8 cellular contexts compared by ENCODE assay signal in genomic region chr17:32275060-32276042, GRCh38. TPM values are rescaled to one million over a fixed set of nuclear protein-coding genes. Genes with fewer than 3 reads are reported as not detected.
DNase-seq lines count a peak whose midpoint lies in the region; ATAC-seq and TF ChIP-seq lines count a peak whose summit lies in the region.

No MANE protein-coding gene starts in this region.

- H3K4me3 ChIP-seq in AG04450 (ENCODE audit: low read depth, low read length) (no peak overlapping the region), HEK293 (ENCODE audit: low read depth, low read length) (no peak overlapping the region)

- H3K27me3 ChIP-seq in AG04450 (ENCODE audit: control insufficient read depth, insufficient read depth, low read length), result peaks cover 18% of the 10 kb centered on the region

- H3K27ac ChIP-seq in AG04450 (ENCODE audit: low read depth, low read length), result peak overlapping the region; percentile 11
- no peak overlapping the region for H3K27ac ChIP-seq in HEK293 (ENCODE audit: extremely low read depth, low read depth, low read length)

- TF ChIP-seq CTCF in AG04450 (IDR thresholded peaks at IDR 0.05; ENCODE audit: low read depth, low read length) (no peak), HEK293 (tag by site-specific recombination; IDR thresholded peaks at IDR 0.05) (no peak)

- ATAC-seq in GM21381 (IDR thresholded peaks at IDR 0.05; ENCODE audit: unreplicated experiment) (no peak), GM19035 (IDR thresholded peaks at IDR 0.05; ENCODE audit: unreplicated experiment) (no peak), GM19467 (IDR thresholded peaks at IDR 0.05; ENCODE audit: unreplicated experiment) (no peak)

- POLR2A ChIA-PET in AG04450 (lab: Yijun Ruan, JAX), result interaction anchor here (0.6 kb wide), 1 partner anchor 85 kb away, joined by 4 read pairs; no protein-coding TSS in a partner anchor
- POLR2A ChIA-PET in HEK293 (lab: Yijun Ruan, JAX), result no interaction called here

- H3K9me3 ChIP-seq in AG04450 (ENCODE audit: control insufficient read depth, insufficient read depth, low read length) (no peaks in the 10 kb centered on the region; the same call in 1 of the 2 replicates), HEK293 (ENCODE audit: control insufficient read depth, insufficient read depth, low read depth, low read length) (no peaks in the 10 kb centered on the region)

- CTCF ChIA-PET in AG04450 (lab: Charles Lee) (no interaction called here), HEK293 (lab: Yijun Ruan, JAX) (interaction anchor here (0.5 to 1.4 kb wide), 2 partner anchors 22 to 42 kb away, joined by 3 read pairs; no protein-coding TSS in a partner anchor)

- no peaks in the 10 kb centered on the region for H3K36me3 ChIP-seq in HEK293 (ENCODE audit: control insufficient read depth in 2 of 2, insufficient read depth in 1 of 2, low read length in 2 of 2)

- peaks cover 7% of the 10 kb centered on the region; the same call in 1 of the 2 replicates for H3K4me1 ChIP-seq in HEK293 (ENCODE audit: control insufficient read depth, insufficient read depth, low read length)

- DNase-seq in AG04450 (ENCODE audit: low read depth, low spot score) (no peak), T1000 (lab: John Stamatoyannopoulos, UW) (peak; percentile 93), hepatic stellate cell (ENCODE audit: low spot score) (peak; percentile 97), NCI-H1417 (lab: John Stamatoyannopoulos, UW) (no peak)

TF ChIP-seq in HEK293, 187 proteins besides CTCF, POLR2A, EP300 and RAD21 (continues in another document):
- TF ChIP-seq KLF17 (tag by site-specific recombination; IDR thresholded peaks at IDR 0.05) (peak; percentile 94), ZNF629 (tag by site-specific recombination; IDR thresholded peaks at IDR 0.05) (peak; percentile 87), ZNF423 (tag by site-specific recombination; IDR thresholded peaks at IDR 0.05) (peak; percentile 79), ZBTB7A (tag by site-specific recombination; IDR thresholded peaks at IDR 0.05; ENCODE audit: low read depth) (no peak), ZBTB17 (tag by site-specific recombination; IDR thresholded peaks at IDR 0.05) (peak; percentile 88), ZSCAN30 (tag by site-specific recombination; IDR thresholded peaks at IDR 0.05) (no peak), ZNF704 (tag by site-specific recombination; IDR thresholded peaks at IDR 0.05) (no peak), ZFP3 (tag by site-specific recombination; IDR thresholded peaks at IDR 0.05; ENCODE audit: low read depth) (no peak), ZNF155 (tag by site-specific recombination; IDR thresholded peaks at IDR 0.05) (no peak), ZNF792 (tag by site-specific recombination; IDR thresholded peaks at IDR 0.05) (no peak), ZBTB20 (tag by site-specific recombination; IDR thresholded peaks at IDR 0.05) (peak; percentile 75), SP2 (tag by site-specific recombination; IDR thresholded peaks at IDR 0.05) (no peak), ZNF366 (tag by site-specific recombination; conservative IDR thresholded peaks at IDR 0.05) (peak; percentile 62), PRDM10 (tag by site-specific recombination; IDR thresholded peaks at IDR 0.05) (0 out of 2 replicates have a peak, but pooled peaks have one; percentile 41), ZNF174 (tag by site-specific recombination; IDR thresholded peaks at IDR 0.05) (no peak), GLIS2 (tag by site-specific recombination; IDR thresholded peaks at IDR 0.05) (peak; percentile 82; the same call in 1 of the 2 replicates), ZNF76 (tag by site-specific recombination; IDR thresholded peaks at IDR 0.05; ENCODE audit: borderline replicate concordance, low read depth) (peak; percentile 52; the same call in 1 of the 2 replicates), ZNF404 (tag by site-specific recombination; IDR thresholded peaks at IDR 0.05) (no peak), ZNF211 (tag by site-specific recombination; IDR thresholded peaks at IDR 0.05; ENCODE audit: low read depth) (no peak), ZNF362 (tag by site-specific recombination; IDR thresholded peaks at IDR 0.05) (no peak), ZNF140 (tag by site-specific recombination; IDR thresholded peaks at IDR 0.05) (no peak), KLF8 (tag by site-specific recombination; IDR thresholded peaks at IDR 0.05) (peak; percentile 76), ZNF580 (tag by site-specific recombination; IDR thresholded peaks at IDR 0.05) (no peak), ZNF600 (tag by site-specific recombination; IDR thresholded peaks at IDR 0.05) (peak; percentile 97), ZNF324 (tag by site-specific recombination; IDR thresholded peaks at IDR 0.05) (peak; percentile 71; the same call in 1 of the 2 replicates), BCL11A (tag by site-specific recombination; IDR thresholded peaks at IDR 0.05; ENCODE audit: low read depth) (peak; percentile 57; the same call in 1 of the 2 replicates), GFI1B (tag by site-specific recombination; IDR thresholded peaks at IDR 0.05) (no peak), SP7 (tag by site-specific recombination; IDR thresholded peaks at IDR 0.05) (peak; percentile 86)
- TF ChIP-seq, protein P1, sequence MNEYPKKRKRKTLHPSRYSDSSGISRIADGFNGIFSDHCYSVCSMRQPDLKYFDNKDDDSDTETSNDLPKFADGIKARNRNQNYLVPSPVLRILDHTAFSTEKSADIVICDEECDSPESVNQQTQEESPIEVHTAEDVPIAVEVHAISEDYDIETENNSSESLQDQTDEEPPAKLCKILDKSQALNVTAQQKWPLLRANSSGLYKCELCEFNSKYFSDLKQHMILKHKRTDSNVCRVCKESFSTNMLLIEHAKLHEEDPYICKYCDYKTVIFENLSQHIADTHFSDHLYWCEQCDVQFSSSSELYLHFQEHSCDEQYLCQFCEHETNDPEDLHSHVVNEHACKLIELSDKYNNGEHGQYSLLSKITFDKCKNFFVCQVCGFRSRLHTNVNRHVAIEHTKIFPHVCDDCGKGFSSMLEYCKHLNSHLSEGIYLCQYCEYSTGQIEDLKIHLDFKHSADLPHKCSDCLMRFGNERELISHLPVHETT (tag by site-specific recombination; IDR thresholded peaks at IDR 0.05), result peak; percentile 69

RNA-seq across cellular contexts. Expression of gene RHBDL3, which starts 9.7 kb away (rescaled TPM):
- polyA plus RNA-seq in AG04450 (2011; rRNA removed), result 0.06 TPM in 1 of 2 replicates, not detected in the other
- 0.09 and 0.18 TPM in 2 replicates for polyA minus RNA-seq in AG04450 (2011; rRNA and poly(A)+ RNA removed)

Comparison
In these comparisons a context has a peak if more than half of its experiments do, and no peak if none do; other contexts are left out.
1. DNase-seq: peak in T1000 (single experiment) and hepatic stellate cell (single experiment); none in AG04450 (single experiment) and NCI-H1417 (0 of 3).